ENCODE assay signal across 1 cellular context in genomic region chr20:36676701-36677421, GRCh38.
A peak's percentile ranks its signal among the peaks of the same experiment; 100 is the strongest.
TF ChIP-seq lines count a peak whose summit lies in the region.

No MANE protein-coding gene starts in this region.

TF ChIP-seq in HepG2, 621 proteins besides CTCF, POLR2A, EP300 and RAD21 (continued from another document and continues in another):
- TF ChIP-seq MATR3 (CRISPR knock-in tag; IDR thresholded peaks at IDR 0.05) (no peak), SALL1 (CRISPR knock-in tag; IDR thresholded peaks at IDR 0.05) (no peak), ZBTB43 (CRISPR knock-in tag; conservative IDR thresholded peaks at IDR 0.05) (no peak), ATF1 (CRISPR knock-in tag; IDR thresholded peaks at IDR 0.05) (no peak), ARNT2 (CRISPR knock-in tag; IDR thresholded peaks at IDR 0.05; ENCODE audit: low read depth) (peak; percentile 53; the same call in 1 of the 2 replicates), FOXO4 (CRISPR knock-in tag; conservative IDR thresholded peaks at IDR 0.05) (no peak), ZBTB21 (CRISPR knock-in tag; IDR thresholded peaks at IDR 0.05) (no peak), ZMYM3 (CRISPR knock-in tag; IDR thresholded peaks at IDR 0.05) (no peak), ZNF10 (CRISPR knock-in tag; IDR thresholded peaks at IDR 0.05; ENCODE audit: borderline replicate concordance, low read depth) (no peak), PLSCR1 (CRISPR knock-in tag; IDR thresholded peaks at IDR 0.05; ENCODE audit: borderline replicate concordance) (no peak), ATM (IDR thresholded peaks at IDR 0.05; ENCODE audit: borderline replicate concordance) (no peak), ATAD3A (CRISPR knock-in tag; IDR thresholded peaks at IDR 0.05) (no peak), HOXA3 (CRISPR knock-in tag; IDR thresholded peaks at IDR 0.05) (no peak), ASH2L (IDR thresholded peaks at IDR 0.05; ENCODE audit: insufficient read length, low read depth, low read length) (no peak), FOXC1 (CRISPR knock-in tag; IDR thresholded peaks at IDR 0.05; ENCODE audit: borderline replicate concordance) (no peak), DBP (CRISPR knock-in tag; IDR thresholded peaks at IDR 0.05; ENCODE audit: not compliant biosample characterization) (no peak), JDP2 (CRISPR knock-in tag; IDR thresholded peaks at IDR 0.05; ENCODE audit: borderline replicate concordance) (no peak), ZC3H4 (CRISPR knock-in tag; IDR thresholded peaks at IDR 0.05; ENCODE audit: borderline replicate concordance) (0 out of 2 replicates have a peak, but pooled peaks have one; percentile 63), ZNF101 (CRISPR knock-in tag; IDR thresholded peaks at IDR 0.05; ENCODE audit: borderline replicate concordance, low read depth) (no peak), ZNF75D (CRISPR knock-in tag; IDR thresholded peaks at IDR 0.05; ENCODE audit: borderline replicate concordance) (no peak), SPEN (CRISPR knock-in tag; IDR thresholded peaks at IDR 0.05; ENCODE audit: low read depth) (0 out of 2 replicates have a peak, but pooled peaks have one; percentile 25), MXD4 (CRISPR knock-in tag; IDR thresholded peaks at IDR 0.05) (no peak), ZKSCAN8 (CRISPR knock-in tag; IDR thresholded peaks at IDR 0.05; ENCODE audit: borderline replicate concordance) (no peak), ZNF20 (CRISPR knock-in tag; IDR thresholded peaks at IDR 0.05) (no peak), ZNF430 (CRISPR knock-in tag; IDR thresholded peaks at IDR 0.05) (no peak), NRL (CRISPR knock-in tag; IDR thresholded peaks at IDR 0.05; ENCODE audit: borderline replicate concordance) (no peak), ZNF746 (CRISPR knock-in tag; IDR thresholded peaks at IDR 0.05) (no peak), ZNF275 (CRISPR knock-in tag; IDR thresholded peaks at IDR 0.05; ENCODE audit: borderline replicate concordance) (no peak), U2AF1 (optimal IDR thresholded peaks at IDR 0.05; ENCODE audit: low read depth, low read length) (no peak), ATF7-NPFF (CRISPR knock-in tag; IDR thresholded peaks at IDR 0.05; ENCODE audit: low read depth) (0 out of 2 replicates have a peak, but pooled peaks have one; percentile 25), ZBTB49 (CRISPR knock-in tag; IDR thresholded peaks at IDR 0.05; ENCODE audit: borderline replicate concordance) (peak; percentile 68; the same call in 1 of the 2 replicates), ATF2 (CRISPR knock-in tag; IDR thresholded peaks at IDR 0.05) (no peak), UBTF (CRISPR knock-in tag; IDR thresholded peaks at IDR 0.05) (no peak), CCDC6 (CRISPR knock-in tag; IDR thresholded peaks at IDR 0.05) (no peak), IKZF4 (CRISPR knock-in tag; IDR thresholded peaks at IDR 0.05; ENCODE audit: borderline replicate concordance, low read depth, not compliant biosample characterization) (no peak), ZNF678 (CRISPR knock-in tag; IDR thresholded peaks at IDR 0.05) (no peak), STAT6 (CRISPR knock-in tag; IDR thresholded peaks at IDR 0.05; ENCODE audit: borderline replicate concordance) (no peak), TEAD2 (CRISPR knock-in tag; IDR thresholded peaks at IDR 0.05) (no peak), ZNF788 (CRISPR knock-in tag; IDR thresholded peaks at IDR 0.05; ENCODE audit: borderline replicate concordance) (no peak), HMG20B (CRISPR knock-in tag; conservative IDR thresholded peaks at IDR 0.05) (no peak), KLF16 (CRISPR knock-in tag; IDR thresholded peaks at IDR 0.05) (no peak), CSRNP1 (CRISPR knock-in tag; IDR thresholded peaks at IDR 0.05) (0 out of 2 replicates have a peak, but pooled peaks have one; percentile 20), CBX5 (CRISPR knock-in tag; IDR thresholded peaks at IDR 0.05; ENCODE audit: borderline replicate concordance) (no peak; the same call in 1 of the 2 replicates), NR3C1 (CRISPR knock-in tag; IDR thresholded peaks at IDR 0.05) (no peak), HNRNPH1 (optimal IDR thresholded peaks at IDR 0.05; ENCODE audit: low read depth, low read length) (no peak), TOPORS (CRISPR knock-in tag; IDR thresholded peaks at IDR 0.05) (no peak)
